Comparison of ENCODE assay signal across 22 cellular contexts in the genomic region with DNA sequence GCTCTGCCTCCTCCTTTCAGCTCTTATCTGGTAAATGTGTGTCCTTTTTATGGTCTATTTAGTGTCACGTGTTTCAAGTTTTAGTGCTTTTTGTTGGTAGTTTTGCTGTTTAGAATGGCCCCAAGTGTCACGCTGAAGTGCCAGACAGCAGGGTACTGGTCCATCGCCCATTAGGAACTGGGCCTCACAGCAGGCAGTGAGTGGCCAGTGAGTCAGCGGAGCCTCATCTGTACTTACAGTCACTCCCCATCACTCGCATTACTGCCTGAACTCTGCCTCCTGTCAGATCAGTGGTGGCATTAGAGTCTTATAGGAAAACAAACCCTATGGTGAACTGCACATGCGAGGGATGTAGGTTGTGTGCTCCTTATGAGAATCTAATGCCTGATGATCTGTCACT.
DNase-seq lines count a peak whose midpoint lies in the region; ATAC-seq, FAIRE-seq and TF ChIP-seq lines count a peak whose summit lies in the region.
"Had no signal": no experiment of that assay in that cellular context is flagged by ENCODE, and none has a peak within 500 bp of the region (broad histone marks: within the 10 kb centered on the region; RNA-seq: fewer than 3 reads in every experiment).

No MANE protein-coding gene starts in this region.

- in situ Hi-C loops in HepG2 (cut with HindIII; ENCODE audit: extremely low pct_ligation_motif_present, low pct_unique_long_range_greater_than_20kb) = no loop called here

- no peaks in the 10 kb centered on the region for H3K79me2 ChIP-seq in HepG2 (ENCODE audit: insufficient read depth, low read length)
- H3K79me2 ChIP-seq in SK-N-SH (ENCODE audit: insufficient read depth) = no peaks in the 10 kb centered on the region

- POLR2A ChIA-PET in HepG2 (lab: Yijun Ruan, JAX) = no interaction called here
- POLR2A ChIA-PET in SK-N-SH (lab: Yijun Ruan, JAX) = no interaction called here

- no peak overlapping the region for H3K9ac ChIP-seq in liver (ENCODE audit: low read depth in 1 of 2, low read length in 2 of 2)
- no peak overlapping the region for H3K9ac ChIP-seq in HepG2 (ENCODE audit: insufficient read depth, low read depth, low read length)
- no peak overlapping the region for H3K9ac ChIP-seq in SK-N-SH

- H3F3A ChIP-seq in SK-N-SH (replicated peaks; ENCODE audit: insufficient read depth) = no peaks in the 10 kb centered on the region

- no peaks in the 10 kb centered on the region for H4K20me1 ChIP-seq in HepG2 (ENCODE audit: insufficient read depth, low read length)
- H4K20me1 ChIP-seq in SK-N-SH (ENCODE audit: insufficient read depth) = no peaks in the 10 kb centered on the region

- no peak for FAIRE-seq in HepG2 (lab: Jason Lieb, UNC)

- DNase-seq in HepG2 (ENCODE audit: low spot score) (no peak), SK-N-SH (no peak), fibroblast of mammary gland (ENCODE audit: low read depth) (peak; percentile 57), cortex of kidney (lab: John Stamatoyannopoulos, UW) (no peak), C1 segment of cervical spinal cord (lab: John Stamatoyannopoulos, UW) (no peak)
- DNase-seq: activated CD4-positive, alpha-beta T cell treated with anti-CD3 and anti-CD28 coated beads, Interleukin-2, amount 10 ng/mL, durations not matched to agents 24 days and 14 days; DND-41; effector CD8-positive, alpha-beta T cell; H9; NCI-H1105 treated with DMSO at 0.1 percent for 48 hours; NCI-H2081; OCI-M1; spleen; T-helper 1 cell; tibial artery had no signal

- TF ChIP-seq CTCF in liver (IDR thresholded peaks at IDR 0.05; ENCODE audit: low read depth, low read length, missing input control) (no peak), HepG2 (CRISPR knock-in tag; IDR thresholded peaks at IDR 0.05) (no peak), SK-N-SH (IDR thresholded peaks at IDR 0.05) (no peak), fibroblast of mammary gland (conservative IDR thresholded peaks at IDR 0.05; ENCODE audit: control insufficient read depth, insufficient read depth, low read depth, low read length) (no peak)

- H3K36me3 ChIP-seq in liver (ENCODE audit: control insufficient read depth in 4 of 4, insufficient read depth in 3 of 4, low read depth in 1 of 4, low read length in 3 of 4) (peaks cover 0 to 4% (median 1%) of the 10 kb centered on the region in 4 donors), HepG2 (replicated peaks in 1 of 2; ENCODE audit: control insufficient read depth in 1 of 2, insufficient read depth in 2 of 2, low read length in 2 of 2) (no peaks in the 10 kb centered on the region), SK-N-SH (replicated peaks in 1 of 2; ENCODE audit: control insufficient read depth in 1 of 2, insufficient read depth in 2 of 2, low read length in 1 of 2) (no peaks in the 10 kb centered on the region)
- H3K36me3 ChIP-seq: ascending aorta, spleen, tibial artery had no signal

- TF ChIP-seq RAD21 in liver (IDR thresholded peaks at IDR 0.05) = no peak
- no peak for TF ChIP-seq RAD21 in HepG2 (CRISPR knock-in tag; IDR thresholded peaks at IDR 0.05)
- TF ChIP-seq RAD21 in SK-N-SH (IDR thresholded peaks at IDR 0.05; ENCODE audit: low read length) = no peak

- H2AFZ ChIP-seq in HepG2 (ENCODE audit: low read length) (no peak overlapping the region), SK-N-SH (ENCODE audit: low read depth) (0 out of 2 replicates have a peak overlapping the region, but pooled peaks have one; percentile 41)

- peak overlapping the region; percentile 10 to 62 for H3K27ac ChIP-seq in liver (ENCODE audit: low read depth in 1 of 2, low read length in 2 of 2)
- H3K27ac ChIP-seq in HepG2 (ENCODE audit: extremely low read length, insufficient read depth, low read length) = no peak overlapping the region
- no peak overlapping the region for H3K27ac ChIP-seq in SK-N-SH (ENCODE audit: low read depth in 2 of 2, low read length in 1 of 2)
- H3K27ac ChIP-seq: 22Rv1, ascending aorta, spleen, tibial artery had no signal

- no peak for TF ChIP-seq POLR2A in HepG2 (IDR thresholded peaks at IDR 0.05; ENCODE audit: insufficient read depth in 1 of 2, low read depth in 2 of 2, low read length in 2 of 2)

- H3K4me1 ChIP-seq in liver (ENCODE audit: control insufficient read depth in 4 of 4, insufficient read depth in 4 of 4, low read length in 3 of 4) (peaks cover 9 to 34% (median 17%) of the 10 kb centered on the region in 4 donors), HepG2 (ENCODE audit: insufficient read depth, low read length) (no peaks in the 10 kb centered on the region), SK-N-SH (ENCODE audit: control insufficient read depth in 1 of 2, insufficient read depth in 2 of 2, low read depth in 1 of 2, low read length in 1 of 2) (0 out of 4 replicates have a peak, but pooled peaks cover 0 to 7% of the 10 kb centered on the region in 2 experiments)
- H3K4me1 ChIP-seq: ascending aorta had no signal

- TF ChIP-seq EP300 in HepG2 (IDR thresholded peaks at IDR 0.05; ENCODE audit: low read depth in 2 of 2, low read length in 2 of 2) = no peak
- no peak for TF ChIP-seq EP300 in HepG2 (CRISPR knock-in tag; IDR thresholded peaks at IDR 0.05; ENCODE audit: borderline replicate concordance)
- TF ChIP-seq EP300 in SK-N-SH (IDR thresholded peaks at IDR 0.05; ENCODE audit: borderline replicate concordance in 1 of 2, low read depth in 1 of 2, low read length in 1 of 2) = no peak

- H3K9me2 ChIP-seq in SK-N-SH = no peaks in the 10 kb centered on the region

- H3K27me3 ChIP-seq in liver (ENCODE audit: control insufficient read depth in 4 of 4, insufficient read depth in 4 of 4, low read length in 3 of 4) (no peaks in the 10 kb centered on the region), HepG2 (ENCODE audit: control insufficient read depth in 1 of 2, insufficient read depth in 2 of 2, low read length in 2 of 2) (no peaks in the 10 kb centered on the region), SK-N-SH (ENCODE audit: insufficient read depth) (no peaks in the 10 kb centered on the region)
- H3K27me3 ChIP-seq: ascending aorta, spleen, tibial artery had no signal

- no TSS peak for BruUV-seq in HepG2 (replicated peaks; lab: Mats Ljungman, UMichigan)

- WGBS in liver = 86% methylated on average over 6 of the region's 6 CpGs
- WGBS in HepG2 (ENCODE audit: low lambda C conversion rate) = 49% methylated on average over 6 of the region's 6 CpGs
- WGBS in SK-N-SH (ENCODE audit: low lambda C conversion rate) = 90% methylated on average over 6 of the region's 6 CpGs

- CTCF ChIA-PET in HepG2 (lab: Yijun Ruan, JAX; ENCODE audit: low intra/inter-chr PET ratio, low total read pairs) = no interaction called here
- CTCF ChIA-PET in SK-N-SH (lab: Yijun Ruan, JAX) = no interaction called here

- H3K4me3 ChIP-seq in liver (ENCODE audit: low read depth in 1 of 3, low read length in 3 of 3) (peak overlapping the region in 2 of 3 donors; percentile 36 to 69), HepG2 (replicated peaks in 1 of 3; ENCODE audit: insufficient read depth in 1 of 3, low read depth in 2 of 3, low read length in 3 of 3) (no peak overlapping the region), SK-N-SH (ENCODE audit: low read depth in 2 of 2, low read length in 1 of 2) (no peak overlapping the region), fibroblast of mammary gland (ENCODE audit: control insufficient read depth, low read depth, low read length) (no peak overlapping the region)
- H3K4me3 ChIP-seq: ascending aorta, spleen, tibial artery had no signal

- H3K9me3 ChIP-seq in liver (ENCODE audit: control insufficient read depth in 4 of 4, low read length in 3 of 4) (no peaks in the 10 kb centered on the region), HepG2 (ENCODE audit: low read length) (no peaks in the 10 kb centered on the region), SK-N-SH (no peaks in the 10 kb centered on the region)
- H3K9me3 ChIP-seq: ascending aorta, tibial artery had no signal

- no peak for ATAC-seq in HepG2
- no peak for ATAC-seq in HG03521 (IDR thresholded peaks at IDR 0.05; ENCODE audit: unreplicated experiment)
- no peak for ATAC-seq in GM21367 (IDR thresholded peaks at IDR 0.05; ENCODE audit: unreplicated experiment)
- ATAC-seq: activated naive CD4-positive, alpha-beta T cell treated with anti-CD3 and anti-CD28 coated beads, Interleukin-2, amount 50 U/mL, for 72 hours; activated T-helper 17 cell treated with anti-CD3 and anti-CD28 coated beads, Interleukin-2, amount 50 U/mL, for 72 hours had no signal

- intact Hi-C loops in HepG2 (cut with micrococcal nuclease; ENCODE audit: unreplicated experiment) = no loop called here

- no peak overlapping the region for H3K4me2 ChIP-seq in HepG2 (ENCODE audit: low read depth, low read length)
- H3K4me2 ChIP-seq in SK-N-SH = no peak overlapping the region

TF ChIP-seq in liver, 16 proteins besides CTCF, POLR2A, EP300 and RAD21:
- TF ChIP-seq HNF4G (IDR thresholded peaks at IDR 0.05) (no peak), SP1 (IDR thresholded peaks at IDR 0.05) (no peak), TAF1 (conservative IDR thresholded peaks at IDR 0.05) (no peak), YY1 (IDR thresholded peaks at IDR 0.05) (no peak), EGR1 (IDR thresholded peaks at IDR 0.05; ENCODE audit: low read depth in 2 of 2) (no peak), GABPA (IDR thresholded peaks at IDR 0.05 in 1 of 2, conservative IDR thresholded peaks at IDR 0.05 in 1 of 2) (no peak)
- TF ChIP-seq, protein P1, sequence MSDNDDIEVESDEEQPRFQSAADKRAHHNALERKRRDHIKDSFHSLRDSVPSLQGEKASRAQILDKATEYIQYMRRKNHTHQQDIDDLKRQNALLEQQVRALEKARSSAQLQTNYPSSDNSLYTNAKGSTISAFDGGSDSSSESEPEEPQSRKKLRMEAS (IDR thresholded peaks at IDR 0.05) = no peak

TF ChIP-seq in HepG2, 621 proteins besides CTCF, POLR2A, EP300 and RAD21 (continues in another document):
- no peak for TF ChIP-seq RFX5 (IDR thresholded peaks at IDR 0.05; ENCODE audit: low read depth, low read length)

TF ChIP-seq in SK-N-SH, 30 proteins besides CTCF, POLR2A, EP300 and RAD21 (continues in another document):
- TF ChIP-seq GATA2 (CRISPR knock-in tag; IDR thresholded peaks at IDR 0.05) (no peak), SIN3A (IDR thresholded peaks at IDR 0.05; ENCODE audit: borderline replicate concordance, low read depth, low read length) (no peak), FOXJ3 (CRISPR knock-in tag; IDR thresholded peaks at IDR 0.05) (no peak)
- TF ChIP-seq, protein P2, sequence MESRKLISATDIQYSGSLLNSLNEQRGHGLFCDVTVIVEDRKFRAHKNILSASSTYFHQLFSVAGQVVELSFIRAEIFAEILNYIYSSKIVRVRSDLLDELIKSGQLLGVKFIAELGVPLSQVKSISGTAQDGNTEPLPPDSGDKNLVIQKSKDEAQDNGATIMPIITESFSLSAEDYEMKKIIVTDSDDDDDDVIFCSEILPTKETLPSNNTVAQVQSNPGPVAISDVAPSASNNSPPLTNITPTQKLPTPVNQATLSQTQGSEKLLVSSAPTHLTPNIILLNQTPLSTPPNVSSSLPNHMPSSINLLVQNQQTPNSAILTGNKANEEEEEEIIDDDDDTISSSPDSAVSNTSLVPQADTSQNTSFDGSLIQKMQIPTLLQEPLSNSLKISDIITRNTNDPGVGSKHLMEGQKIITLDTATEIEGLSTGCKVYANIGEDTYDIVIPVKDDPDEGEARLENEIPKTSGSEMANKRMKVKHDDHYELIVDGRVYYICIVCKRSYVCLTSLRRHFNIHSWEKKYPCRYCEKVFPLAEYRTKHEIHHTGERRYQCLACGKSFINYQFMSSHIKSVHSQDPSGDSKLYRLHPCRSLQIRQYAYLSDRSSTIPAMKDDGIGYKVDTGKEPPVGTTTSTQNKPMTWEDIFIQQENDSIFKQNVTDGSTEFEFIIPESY (IDR thresholded peaks at IDR 0.05; ENCODE audit: borderline replicate concordance, low read depth) = no peak

Comparison
In these comparisons a context has a peak if more than half of its experiments do, and no peak if none do; other contexts are left out.
1. H3K27ac ChIP-seq: peak in liver (2 of 2); none in HepG2 (single experiment) and SK-N-SH (0 of 2).
2. H3K4me3 ChIP-seq: peak in liver (2 of 3); none in HepG2 (0 of 3), SK-N-SH (0 of 2) and fibroblast of mammary gland (single experiment).